In the genomic region with DNA sequence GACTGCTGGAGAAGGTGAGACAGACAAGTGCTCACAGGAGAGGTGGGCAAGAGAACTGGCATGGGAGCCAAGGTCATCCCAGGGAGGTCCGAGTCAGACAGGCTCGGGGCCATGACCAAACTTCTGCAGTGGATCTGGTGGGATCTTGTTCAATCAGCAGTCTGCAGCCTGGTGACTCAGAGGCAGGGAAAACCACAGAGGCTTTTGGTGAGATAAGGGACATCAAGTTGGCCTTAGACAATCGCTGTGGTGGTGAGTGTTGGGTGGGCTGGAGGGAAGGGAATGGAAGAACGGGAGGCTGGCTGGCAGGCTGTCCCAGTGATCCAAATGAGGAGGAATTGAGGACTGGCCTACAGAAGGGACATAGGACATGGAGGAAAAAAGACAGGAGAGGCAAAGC, we compare ENCODE assay signal across 1 cellular context.
TF ChIP-seq lines count a peak whose summit lies in the region.

No MANE protein-coding gene starts in this region.

TF ChIP-seq in IMR-90, 13 proteins besides CTCF, POLR2A, EP300 and RAD21 (continued from another document):
- TF ChIP-seq, protein P1, sequence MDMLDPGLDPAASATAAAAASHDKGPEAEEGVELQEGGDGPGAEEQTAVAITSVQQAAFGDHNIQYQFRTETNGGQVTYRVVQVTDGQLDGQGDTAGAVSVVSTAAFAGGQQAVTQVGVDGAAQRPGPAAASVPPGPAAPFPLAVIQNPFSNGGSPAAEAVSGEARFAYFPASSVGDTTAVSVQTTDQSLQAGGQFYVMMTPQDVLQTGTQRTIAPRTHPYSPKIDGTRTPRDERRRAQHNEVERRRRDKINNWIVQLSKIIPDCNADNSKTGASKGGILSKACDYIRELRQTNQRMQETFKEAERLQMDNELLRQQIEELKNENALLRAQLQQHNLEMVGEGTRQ (IDR thresholded peaks at IDR 0.05; ENCODE audit: low read depth, low read length): no peak
- no peak for TF ChIP-seq RCOR1 (IDR thresholded peaks at IDR 0.05; ENCODE audit: insufficient replicate concordance, low read length)
- peak; percentile 28; the same call in 1 of the 2 replicates for TF ChIP-seq MAZ (IDR thresholded peaks at IDR 0.05; ENCODE audit: borderline replicate concordance, low read depth, low read length)
- 0 out of 2 replicates have a peak, but pooled peaks have one; percentile 17 for TF ChIP-seq CEBPB (IDR thresholded peaks at IDR 0.05; ENCODE audit: low read depth, low read length)
